Comparison of ENCODE assay signal across 14 cellular contexts in genomic region chr18:55301836-55302235, GRCh38.
DNase-seq lines count a peak whose midpoint lies in the region; FAIRE-seq and TF ChIP-seq lines count a peak whose summit lies in the region.
"Had no signal": no experiment of that assay in that cellular context is flagged by ENCODE, and none has a peak within 500 bp of the region (broad histone marks: within the 10 kb centered on the region; RNA-seq: fewer than 3 reads in every experiment).

No MANE protein-coding gene starts in this region.

- peaks cover 48% of the 10 kb centered on the region for H4K20me1 ChIP-seq in astrocyte (ENCODE audit: insufficient read depth, low read length)

- FAIRE-seq in astrocyte (lab: Jason Lieb, UNC): no peak

- H3K27ac Mint-ChIP-seq in HFFc6: peak overlapping the region; percentile 89
- H3K27ac Mint-ChIP-seq in astrocyte (ENCODE audit: unreplicated experiment): no peak overlapping the region

- H3K27me3 ChIP-seq in astrocyte (ENCODE audit: insufficient read depth, low read length): no peaks in the 10 kb centered on the region
- no peaks in the 10 kb centered on the region for H3K27me3 ChIP-seq in muscle layer of colon (ENCODE audit: control insufficient read depth in 1 of 2, insufficient read depth in 2 of 2, low read length in 2 of 2)
- H3K27me3 ChIP-seq: cardiac muscle cell, testis had no signal

- H3K4me3 Mint-ChIP-seq in HFFc6: peak overlapping the region; percentile 85
- H3K4me3 Mint-ChIP-seq in astrocyte (ENCODE audit: unreplicated experiment): no peak overlapping the region

- no peaks in the 10 kb centered on the region for H3K36me3 ChIP-seq in astrocyte (ENCODE audit: insufficient read depth, low read length)
- H3K36me3 ChIP-seq in muscle layer of colon (ENCODE audit: insufficient read depth, low read length): no peaks in the 10 kb centered on the region
- H3K36me3 ChIP-seq: cardiac muscle cell had no signal

- H3K4me1 ChIP-seq in astrocyte (ENCODE audit: insufficient read depth, low read length) (peaks cover 11% of the 10 kb centered on the region), muscle layer of colon (ENCODE audit: insufficient read depth, low read length) (peaks cover 42% of the 10 kb centered on the region)
- H3K4me1 ChIP-seq: testis had no signal

- H3K9me3 ChIP-seq in astrocyte (ENCODE audit: insufficient read depth, low read depth, low read length) (no peaks in the 10 kb centered on the region), muscle layer of colon (ENCODE audit: low read length) (no peaks in the 10 kb centered on the region)
- H3K9me3 ChIP-seq: testis had no signal

- no peak overlapping the region for H3K4me3 ChIP-seq in astrocyte (ENCODE audit: insufficient read depth, low read depth, low read length)
- H3K4me3 ChIP-seq in muscle layer of colon (ENCODE audit: low read depth in 1 of 2, low read length in 2 of 2): peak overlapping the region; percentile 16 to 56
- H3K4me3 ChIP-seq: cardiac muscle cell, testis had no signal

- no peaks in the 10 kb centered on the region for H3K9me3 Mint-ChIP-seq in HFFc6
- no peaks in the 10 kb centered on the region for H3K9me3 Mint-ChIP-seq in astrocyte (ENCODE audit: unreplicated experiment)

- TF ChIP-seq CTCF in HFFc6 (IDR thresholded peaks at IDR 0.05) (no peak), astrocyte (IDR thresholded peaks at IDR 0.05; ENCODE audit: insufficient read depth, low read depth, low read length) (no peak)

- H3K9ac ChIP-seq in astrocyte (ENCODE audit: low read length) (no peak overlapping the region), muscle layer of colon (ENCODE audit: low read length) (peak overlapping the region; percentile 21)

- H2AFZ ChIP-seq in astrocyte (ENCODE audit: low read depth, low read length): no peak overlapping the region

- no peak for DNase-seq in HFFc6
- no peak for DNase-seq in astrocyte (ENCODE audit: low read depth)
- DNase-seq in substantia nigra (lab: John Stamatoyannopoulos, UW): no peak
- no peak for DNase-seq in activated CD4-positive, alpha-beta T cell treated with anti-CD3 and anti-CD28 coated beads, Interleukin-2, amount 50 U/mL, for 1 hour
- DNase-seq in NCI-H1694 treated with DMSO at 0.1 percent for 48 hours (lab: John Stamatoyannopoulos, UW): no peak
- DNase-seq in NCI-H146 (lab: John Stamatoyannopoulos, UW): no peak
- no peak for DNase-seq in T-helper 2 cell
- DNase-seq: activated CD8-positive, alpha-beta memory T cell treated with anti-CD3 and anti-CD28 coated beads for 24 hours; activated gamma-delta T cell treated with Interleukin-2 at 50 U/mL for 16 hours; NCI-H1092; NCI-H748 treated with DMSO at 0.1 percent for 48 hours; testis had no signal

- peaks cover 3% of the 10 kb centered on the region; the same call in 1 of the 2 replicates for H3K27me3 Mint-ChIP-seq in HFFc6 (ENCODE audit: insufficient read depth)
- H3K27me3 Mint-ChIP-seq in astrocyte (ENCODE audit: low read depth, unreplicated experiment): no peaks in the 10 kb centered on the region

- peaks cover 84% of the 10 kb centered on the region for H3K4me1 Mint-ChIP-seq in HFFc6 (ENCODE audit: low read depth)
- peaks cover 13% of the 10 kb centered on the region for H3K4me1 Mint-ChIP-seq in astrocyte (ENCODE audit: low read depth, unreplicated experiment)

- no peaks in the 10 kb centered on the region for H3K36me3 Mint-ChIP-seq in HFFc6 (ENCODE audit: low read depth)
- peaks cover 5% of the 10 kb centered on the region for H3K36me3 Mint-ChIP-seq in astrocyte (ENCODE audit: low read depth, unreplicated experiment)

- H3K79me2 ChIP-seq in astrocyte (ENCODE audit: insufficient read depth, low read length): peaks cover 71% of the 10 kb centered on the region

- H3K27ac ChIP-seq in astrocyte (ENCODE audit: low read depth, low read length) (no peak overlapping the region), muscle layer of colon (ENCODE audit: low read depth, low read length) (peak overlapping the region; percentile 67), substantia nigra (ENCODE audit: low read depth, low read length, poor library complexity, severe bottlenecking) (peak overlapping the region; percentile 58)
- H3K27ac ChIP-seq: cardiac muscle cell, testis had no signal

- H3K4me2 ChIP-seq in astrocyte (ENCODE audit: low read length): peak overlapping the region; percentile 69
